In the genomic region with DNA sequence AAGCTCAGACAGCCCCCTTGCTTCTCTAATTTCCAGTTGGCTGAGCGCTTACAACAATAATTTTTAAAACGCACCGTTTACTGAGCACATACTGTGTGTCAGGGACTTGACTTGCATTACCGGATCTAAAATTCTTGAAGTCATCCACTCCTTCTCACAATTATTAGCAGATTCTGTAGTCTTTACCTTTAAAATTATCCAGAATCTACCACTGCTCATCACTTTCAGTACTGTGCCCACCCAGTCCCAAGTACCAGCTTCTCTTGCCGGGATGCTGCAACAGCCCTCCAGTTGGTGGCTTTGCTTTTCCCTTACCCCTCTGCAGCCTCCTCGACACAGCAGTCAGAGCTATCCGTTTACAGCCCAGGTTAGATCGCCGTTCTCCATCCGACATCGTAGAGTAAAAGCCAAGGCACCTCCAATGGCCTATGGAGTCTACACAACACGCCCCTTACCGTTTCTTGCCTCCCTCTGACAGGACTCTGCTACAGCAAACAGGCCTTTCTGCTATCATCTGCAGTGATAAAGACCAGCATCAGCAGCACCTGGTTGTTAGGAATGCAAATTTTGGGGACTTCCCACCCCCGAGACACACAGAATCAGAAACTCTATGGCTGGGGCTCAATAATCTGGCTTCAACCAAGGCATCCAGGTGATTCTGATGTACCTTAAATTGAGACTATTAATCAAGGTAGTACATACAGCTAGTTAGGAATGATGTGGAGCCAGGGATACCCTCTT, we compare ENCODE assay signal across 8 cellular contexts.
A peak's percentile ranks its signal among the peaks of the same experiment; 100 is the strongest.
DNase-seq lines count a peak whose midpoint lies in the region; ATAC-seq and TF ChIP-seq lines count a peak whose summit lies in the region.

No MANE protein-coding gene starts in this region.

- H3K4me3 ChIP-seq in HUES64 (ENCODE audit: low read length) (peak overlapping the region; percentile 59), mesodermal cell (ENCODE audit: extremely low read depth, insufficient read depth, low read length, poor library complexity, severe bottlenecking) (peak overlapping the region; percentile 50)

- H3K9ac ChIP-seq in HUES64 (ENCODE audit: low read depth, low read length), result no peak overlapping the region

- H3K36me3 ChIP-seq in HUES64 (ENCODE audit: insufficient read depth, low read length) (no peaks in the 10 kb centered on the region), mesodermal cell (ENCODE audit: control insufficient read depth, insufficient read depth, low read length) (no peaks in the 10 kb centered on the region)

- TF ChIP-seq CTCF in GM13976 (IDR thresholded peaks at IDR 0.05; ENCODE audit: borderline replicate concordance, control extremely low read depth, extremely low read depth, insufficient read depth, missing control alignments) (no peak), MCF 10A (IDR thresholded peaks at IDR 0.05; ENCODE audit: unreplicated experiment) (no peak)

- peaks cover 13% of the 10 kb centered on the region for H3K4me1 Mint-ChIP-seq in MCF 10A (ENCODE audit: insufficient read depth, unreplicated experiment)

- in situ Hi-C loops in GM13976 (cut with MboI; ENCODE audit: low sequenced_read_pairs, unreplicated experiment), result no loop called here

- 69% methylated on average over 14 of the region's 14 CpGs for WGBS in HUES64
- 73 to 74% methylated on average over 12 to 14 of the region's 14 CpGs for WGBS in mesodermal cell (ENCODE audit: insufficient coverage in 2 of 2), 2 experiments

- no peak overlapping the region for H3K27ac ChIP-seq in HUES64 (ENCODE audit: low read depth, low read length)
- peak overlapping the region; percentile 78 for H3K27ac ChIP-seq in mesodermal cell (ENCODE audit: low read depth, low read length, severe bottlenecking)

- H3K27me3 Mint-ChIP-seq in MCF 10A (ENCODE audit: insufficient read depth, unreplicated experiment), result no peaks in the 10 kb centered on the region

- POLR2A ChIA-PET in MCF 10A (lab: Yijun Ruan, JAX), result interaction anchor here (1.0 to 1.9 kb wide), 4 partner anchors 13 to 216 kb away, joined by 3 to 13 read pairs (median 4); a partner anchor contains a TSS

- CTCF ChIA-PET in MCF 10A (lab: Yijun Ruan, JAX), result interaction anchor here (0.6 to 0.9 kb wide), 2 partner anchors 30 to 77 kb away, joined by 3 read pairs; no protein-coding TSS in a partner anchor

- H3K36me3 Mint-ChIP-seq in MCF 10A (ENCODE audit: insufficient read depth, unreplicated experiment), result no peaks in the 10 kb centered on the region

- H3K27ac Mint-ChIP-seq in MCF 10A (ENCODE audit: low read depth, unreplicated experiment), result peak overlapping the region; percentile 89

- DNase-seq in GM13976 (ENCODE audit: low spot score), result peak; percentile 25
- DNase-seq in MCF 10A (ENCODE audit: unreplicated experiment), result no peak
- no peak for DNase-seq in OCI-M2 (lab: John Stamatoyannopoulos, UW; ENCODE audit: unreplicated experiment)
- no peak for DNase-seq in NCI-H187 (lab: John Stamatoyannopoulos, UW)

- no peaks in the 10 kb centered on the region for H3K9me3 ChIP-seq in HUES64 (ENCODE audit: insufficient read depth, low read depth, low read length)
- no peaks in the 10 kb centered on the region for H3K9me3 ChIP-seq in mesodermal cell (ENCODE audit: control insufficient read depth, low read length)

- peaks cover 21% of the 10 kb centered on the region for H3K27me3 ChIP-seq in HUES64 (ENCODE audit: insufficient read depth, low read length)

- intact Hi-C loops in MCF 10A (cut with micrococcal nuclease), result loop anchor here (10.0 kb wide), 1 partner anchor 216 kb away; a partner anchor contains a TSS

- H3K4me3 Mint-ChIP-seq in MCF 10A (ENCODE audit: unreplicated experiment), result peak overlapping the region; percentile 94

- H3K4me1 ChIP-seq in HUES64 (ENCODE audit: insufficient read depth, low read length) (peaks cover 9% of the 10 kb centered on the region), mesodermal cell (ENCODE audit: control insufficient read depth, insufficient read depth, low read length, poor library complexity, severe bottlenecking) (peaks cover 1% of the 10 kb centered on the region)

- TSS peak; percentile 12 for BruUV-seq in MCF 10A (replicated peaks; lab: Mats Ljungman, UMichigan)

- ATAC-seq in GM19395 (IDR thresholded peaks at IDR 0.05; ENCODE audit: unreplicated experiment) (no peak), GM18498 (IDR thresholded peaks at IDR 0.05; ENCODE audit: unreplicated experiment) (no peak)

- H3K9me3 Mint-ChIP-seq in MCF 10A (ENCODE audit: unreplicated experiment), result no peaks in the 10 kb centered on the region
